In the genomic region with DNA sequence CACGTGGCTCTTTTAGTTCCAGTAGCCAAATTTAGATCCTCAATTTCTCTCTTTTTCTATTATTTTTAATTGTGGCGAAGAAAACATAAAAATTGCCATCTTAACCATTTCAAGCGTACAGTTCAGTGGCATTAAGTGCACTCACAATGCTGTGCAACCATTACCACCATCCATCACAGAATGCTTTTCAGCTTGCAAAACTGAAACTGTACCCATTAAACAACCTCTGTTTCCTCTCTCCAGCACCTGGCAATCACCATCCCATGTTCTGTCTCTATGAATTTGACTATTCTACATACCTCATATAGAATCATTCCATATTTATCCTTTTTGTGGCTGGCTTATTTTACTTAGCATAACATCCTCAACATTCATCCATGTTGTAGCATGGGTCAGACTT, we compare ENCODE assay signal across 13 cellular contexts.
DNase-seq lines count a peak whose midpoint lies in the region; ATAC-seq lines count a peak whose summit lies in the region.
"Had no signal": no experiment of that assay in that cellular context is flagged by ENCODE, and none has a peak within 500 bp of the region (broad histone marks: within the 10 kb centered on the region; RNA-seq: fewer than 3 reads in every experiment).

No MANE protein-coding gene starts in this region.

- H3K9ac ChIP-seq in stomach smooth muscle (ENCODE audit: low read length in 2 of 2): no peak overlapping the region

- no peaks in the 10 kb centered on the region for H3K27me3 ChIP-seq in stomach smooth muscle (ENCODE audit: control insufficient read depth in 1 of 2, insufficient read depth in 2 of 2, low read length in 2 of 2)

- no peak for DNase-seq in mesenteric fat pad (ENCODE audit: low spot score)
- DNase-seq in stimulated activated CD4-positive, alpha-beta T cell treated with anti-CD3 and anti-CD28 coated beads, Interleukin-4, amount 100 ng/mL, for 24 hours: no peak
- DNase-seq in hepatic stellate cell (ENCODE audit: low spot score): no peak
- no peak for DNase-seq in NCI-H2081 (lab: John Stamatoyannopoulos, UW)
- DNase-seq: amniotic stem cell; NCI-H1105 treated with DMSO at 0.1 percent for 48 hours; small intestine; stimulated activated naive CD8-positive, alpha-beta T cell treated with anti-CD3 and anti-CD28 coated beads, Interleukin-15, Interleukin-2, amounts not matched to agents 100 U/mL and 50 U/mL, for 24 hours had no signal

- H3K27ac ChIP-seq in stomach smooth muscle (ENCODE audit: low read length): peak overlapping the region; percentile 1

- H3K4me3 ChIP-seq in stomach smooth muscle (ENCODE audit: low read length in 2 of 2): no peak overlapping the region

- peaks cover 22% of the 10 kb centered on the region for H3K4me1 ChIP-seq in stomach smooth muscle (ENCODE audit: control insufficient read depth, insufficient read depth, low read length)

- H3K36me3 ChIP-seq in stomach smooth muscle (ENCODE audit: control insufficient read depth in 2 of 2, insufficient read depth in 2 of 2, low read length in 2 of 2): no peaks in the 10 kb centered on the region

- no peaks in the 10 kb centered on the region for H3K9me3 ChIP-seq in stomach smooth muscle (ENCODE audit: control insufficient read depth in 2 of 2, low read length in 2 of 2)

- ATAC-seq in GM19372 (IDR thresholded peaks at IDR 0.05; ENCODE audit: low read depth, unreplicated experiment) (peak; percentile 3), HG02678 (IDR thresholded peaks at IDR 0.05; ENCODE audit: unreplicated experiment) (peak; percentile 52), HG03520 (IDR thresholded peaks at IDR 0.05; ENCODE audit: unreplicated experiment) (peak; percentile 17)
- ATAC-seq: HCT116; stimulated activated naive CD8-positive, alpha-beta T cell treated with anti-CD3 and anti-CD28 coated beads, Interleukin-15, Interleukin-2, amounts not matched to agents 100 U/mL and 50 U/mL, for 24 hours had no signal
